Comparison of ENCODE assay signal across 8 cellular contexts in the genomic region with DNA sequence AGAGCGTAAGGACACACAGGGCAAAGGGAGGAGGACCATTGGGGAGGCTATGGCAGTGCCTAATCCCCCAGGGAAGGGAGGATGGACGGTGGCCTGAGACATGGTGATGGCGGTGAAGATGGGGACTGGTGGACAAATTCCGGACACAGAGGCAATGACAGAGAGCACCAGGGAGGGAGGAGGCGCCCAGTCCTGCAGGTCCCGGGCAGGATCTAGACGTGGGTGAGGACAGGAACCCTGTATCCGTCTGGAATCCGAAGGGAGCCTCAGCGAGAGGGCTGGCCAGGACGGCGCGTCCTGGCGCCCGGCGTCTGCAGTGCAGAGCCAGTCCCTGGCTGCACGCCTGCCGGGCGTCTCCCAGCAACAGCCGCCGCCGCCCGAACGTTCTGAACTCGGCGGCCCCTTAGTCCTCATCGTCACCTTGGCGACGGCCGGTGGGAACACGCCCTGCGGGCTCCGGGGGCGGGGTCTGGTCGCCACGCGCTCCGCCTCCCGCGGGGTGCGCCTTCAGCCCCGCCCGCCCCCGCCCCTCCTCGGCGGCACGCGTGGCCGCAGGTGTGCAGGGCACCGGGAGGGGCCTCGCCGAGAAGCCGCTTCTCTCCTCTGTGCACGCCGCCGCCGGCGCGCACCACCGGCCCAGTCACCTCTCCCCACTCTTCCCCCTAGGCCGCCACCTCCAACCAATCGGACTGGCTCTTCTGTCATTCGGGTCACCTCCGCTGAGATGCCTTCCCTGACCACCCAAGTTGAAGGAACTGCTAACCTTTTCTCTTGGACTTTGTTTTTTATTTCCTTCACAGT. TPM values are rescaled to one million over a fixed set of nuclear protein-coding genes. Genes with fewer than 3 reads are reported as not detected.
DNase-seq lines count a peak whose midpoint lies in the region; ATAC-seq and TF ChIP-seq lines count a peak whose summit lies in the region.

No MANE protein-coding gene starts in this region.

- POLR2A ChIA-PET in WTC11 (lab: Charles Lee) = no interaction called here

- peak; percentile 72 for DNase-seq in SIG-M5 treated with dmso at 0.1 percent for 504 hours (lab: John Stamatoyannopoulos, UW; ENCODE audit: unreplicated experiment)
- DNase-seq in SIG-M5 (lab: John Stamatoyannopoulos, UW) = no peak
- peak; percentile 83 for DNase-seq in NCI-H2171 (lab: John Stamatoyannopoulos, UW)
- DNase-seq in WTC11 (ENCODE audit: low spot score) = peak; percentile 87
- peak; percentile 86 for DNase-seq in mammary epithelial cell
- peak; percentile 88 for DNase-seq in iris pigment epithelial cell (ENCODE audit: low read depth)
- DNase-seq in spleen = peak; percentile 98

- H3K27ac Mint-ChIP-seq in WTC11 = peak overlapping the region; percentile 96

- in situ Hi-C loops in mammary epithelial cell (cut with MboI; ENCODE audit: low sequenced_read_pairs in 2 of 2) = loop anchor here in 1 of 2 donors (25.0 kb wide), 1 partner anchor 207 kb away; the partner anchor contains the start of gene SLC25A38

- CTCF ChIA-PET in WTC11 (lab: Charles Lee) (interaction anchor here (1.0 to 3.9 kb wide), 3 partner anchors 55 to 197 kb away, joined by 3 to 49 read pairs (median 36); no protein-coding TSS in a partner anchor), mammary epithelial cell (lab: Charles Lee; ENCODE audit: low non-redundant PET) (interaction anchor here (0.7 kb wide), 1 partner anchor 40 kb away, joined by 3 read pairs; no protein-coding TSS in a partner anchor)

- WGBS in mammary epithelial cell (ENCODE audit: low coverage, missing lambda C conversion rate) = 6% methylated on average over 18 of the region's 64 CpGs
- WGBS in spleen, 5 donors = 3 to 8% (median 4%) methylated on average over 26 to 64 of the region's 64 CpGs

- BruUV-seq in mammary epithelial cell (replicated peaks; lab: Mats Ljungman, UMichigan) = no TSS peak

- no peak for TF ChIP-seq POLR2A in spleen (IDR thresholded peaks at IDR 0.05)

- no peaks in the 10 kb centered on the region for H3K36me3 ChIP-seq in mammary epithelial cell (ENCODE audit: insufficient read depth, low read length)
- H3K36me3 ChIP-seq in spleen = no peaks in the 10 kb centered on the region

- no peaks in the 10 kb centered on the region for H3K36me3 Mint-ChIP-seq in WTC11

- H3K4me3 Mint-ChIP-seq in WTC11 = peak overlapping the region; percentile 72

- peaks cover 22% of the 10 kb centered on the region for H3K27me3 Mint-ChIP-seq in WTC11 (ENCODE audit: low read depth)

- H3K9ac ChIP-seq in mammary epithelial cell (ENCODE audit: insufficient read depth, low read length) = peak overlapping the region; percentile 55

- dilution Hi-C loops in mammary epithelial cell (cut with HindIII; ENCODE audit: low sequenced_read_pairs) = no loop called here

- no peaks in the 10 kb centered on the region for H3K9me3 Mint-ChIP-seq in WTC11

- H3K27me3 ChIP-seq in mammary epithelial cell (ENCODE audit: insufficient read depth, low read length) = no peaks in the 10 kb centered on the region
- H3K27me3 ChIP-seq in spleen (replicated peaks in 1 of 7) = no peaks in the 10 kb centered on the region

- H3K27ac ChIP-seq in mammary epithelial cell (ENCODE audit: insufficient read depth, low read depth, low read length) (peak overlapping the region; percentile 58), spleen (peak overlapping the region in 7 of 8 donors; percentile 1 to 74 (median 54))

- H3K9me3 ChIP-seq in mammary epithelial cell (replicated peaks; ENCODE audit: insufficient read depth, low read length) (no peaks in the 10 kb centered on the region), spleen (no peaks in the 10 kb centered on the region)

- peak overlapping the region; percentile 79 for H3K4me2 ChIP-seq in mammary epithelial cell (ENCODE audit: insufficient read depth, low read depth, low read length)

- intact Hi-C loops in mammary epithelial cell (cut with micrococcal nuclease) (loop anchor here (1.0 to 2.0 kb wide), 2 partner anchors 13 to 74 kb away; partner anchors contain the start of genes GORASP1 and TTC21A), spleen (cut with DNase I; ENCODE audit: low total_unique reads) (no loop called here)

- H3K4me3 ChIP-seq in mammary epithelial cell (replicated peaks in 1 of 3; ENCODE audit: insufficient read depth in 1 of 3, low read depth in 2 of 3, low read length in 3 of 3) (peak overlapping the region; percentile 6 to 36 (median 22)), spleen (peak overlapping the region in 7 of 8 donors; percentile 24 to 66 (median 34))

- TF ChIP-seq CTCF in WTC11 (IDR thresholded peaks at IDR 0.05) (no peak), mammary epithelial cell (conservative IDR thresholded peaks at IDR 0.05 in 1 of 2, IDR thresholded peaks at IDR 0.05 in 1 of 2; ENCODE audit: extremely low read depth in 1 of 2, insufficient read depth in 1 of 2, low read depth in 1 of 2, low read length in 2 of 2) (peak in 1 of 2 donors; percentile 37), spleen (IDR thresholded peaks at IDR 0.05 in 8 of 11, conservative IDR thresholded peaks at IDR 0.05 in 3 of 11) (peak in 8 of 11 experiments; percentile 18 to 53 (median 34))

- no peaks in the 10 kb centered on the region for H3K79me2 ChIP-seq in mammary epithelial cell (ENCODE audit: insufficient read depth, low read length)

- no peaks in the 10 kb centered on the region for H4K20me1 ChIP-seq in mammary epithelial cell (ENCODE audit: insufficient read depth, low read length)

- H3K4me1 Mint-ChIP-seq in WTC11 = peaks cover 35% of the 10 kb centered on the region

- peaks cover 36% of the 10 kb centered on the region for H3K4me1 ChIP-seq in mammary epithelial cell (ENCODE audit: insufficient read depth, low read length)
- peaks cover 14 to 56% (median 44%) of the 10 kb centered on the region in 6 donors for H3K4me1 ChIP-seq in spleen

- ATAC-seq in HG03064 (IDR thresholded peaks at IDR 0.05; ENCODE audit: low read depth, unreplicated experiment) (peak; percentile 73), WTC11 (peak; percentile 86)

- H2AFZ ChIP-seq in mammary epithelial cell (ENCODE audit: low read depth, low read length) = peak overlapping the region; percentile 75

TF ChIP-seq in WTC11, 78 proteins besides CTCF, POLR2A, EP300 and RAD21 (continues in another document):
- TF ChIP-seq, protein P1, sequence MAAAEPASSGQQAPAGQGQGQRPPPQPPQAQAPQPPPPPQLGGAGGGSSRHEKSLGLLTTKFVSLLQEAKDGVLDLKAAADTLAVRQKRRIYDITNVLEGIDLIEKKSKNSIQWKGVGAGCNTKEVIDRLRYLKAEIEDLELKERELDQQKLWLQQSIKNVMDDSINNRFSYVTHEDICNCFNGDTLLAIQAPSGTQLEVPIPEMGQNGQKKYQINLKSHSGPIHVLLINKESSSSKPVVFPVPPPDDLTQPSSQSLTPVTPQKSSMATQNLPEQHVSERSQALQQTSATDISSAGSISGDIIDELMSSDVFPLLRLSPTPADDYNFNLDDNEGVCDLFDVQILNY (CRISPR knock-in tag; IDR thresholded peaks at IDR 0.05) = peak; percentile 72; the same call in 1 of the 2 replicates
- TF ChIP-seq RELA (CRISPR knock-in tag; IDR thresholded peaks at IDR 0.05; ENCODE audit: borderline replicate concordance) = peak; percentile 63; the same call in 1 of the 2 replicates
- TF ChIP-seq ZNF396 (CRISPR knock-in tag; IDR thresholded peaks at IDR 0.05; ENCODE audit: borderline replicate concordance) = no peak
- peak; percentile 50; the same call in 1 of the 2 replicates for TF ChIP-seq SP1 (CRISPR knock-in tag; conservative IDR thresholded peaks at IDR 0.05)
- TF ChIP-seq ZNF416 (CRISPR knock-in tag; IDR thresholded peaks at IDR 0.05) = no peak
- no peak for TF ChIP-seq ZNF232 (CRISPR knock-in tag; IDR thresholded peaks at IDR 0.05)
- TF ChIP-seq, protein P2, sequence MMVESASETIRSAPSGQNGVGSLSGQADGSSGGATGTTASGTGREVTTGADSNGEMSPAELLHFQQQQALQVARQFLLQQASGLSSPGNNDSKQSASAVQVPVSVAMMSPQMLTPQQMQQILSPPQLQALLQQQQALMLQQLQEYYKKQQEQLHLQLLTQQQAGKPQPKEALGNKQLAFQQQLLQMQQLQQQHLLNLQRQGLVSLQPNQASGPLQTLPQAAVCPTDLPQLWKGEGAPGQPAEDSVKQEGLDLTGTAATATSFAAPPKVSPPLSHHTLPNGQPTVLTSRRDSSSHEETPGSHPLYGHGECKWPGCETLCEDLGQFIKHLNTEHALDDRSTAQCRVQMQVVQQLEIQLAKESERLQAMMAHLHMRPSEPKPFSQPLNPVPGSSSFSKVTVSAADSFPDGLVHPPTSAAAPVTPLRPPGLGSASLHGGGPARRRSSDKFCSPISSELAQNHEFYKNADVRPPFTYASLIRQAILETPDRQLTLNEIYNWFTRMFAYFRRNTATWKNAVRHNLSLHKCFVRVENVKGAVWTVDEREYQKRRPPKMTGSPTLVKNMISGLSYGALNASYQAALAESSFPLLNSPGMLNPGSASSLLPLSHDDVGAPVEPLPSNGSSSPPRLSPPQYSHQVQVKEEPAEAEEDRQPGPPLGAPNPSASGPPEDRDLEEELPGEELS (CRISPR knock-in tag; IDR thresholded peaks at IDR 0.05) = no peak
- 0 out of 2 replicates have a peak, but pooled peaks have one; percentile 37 for TF ChIP-seq ESRRA (CRISPR knock-in tag; IDR thresholded peaks at IDR 0.05; ENCODE audit: borderline replicate concordance)
- peak; percentile 28; the same call in 1 of the 2 replicates for TF ChIP-seq NFE2L1 (CRISPR knock-in tag; IDR thresholded peaks at IDR 0.05)
- TF ChIP-seq IRF2 (CRISPR knock-in tag; IDR thresholded peaks at IDR 0.05; ENCODE audit: borderline replicate concordance, low read depth) = no peak

RNA-seq across cellular contexts. Expression of gene XIRP1, which starts 11.6 kb away (rescaled TPM):
- total RNA-seq in WTC11 (2021) (not detected in 3 replicates), mammary epithelial cell (not detected), spleen (under 1 TPM in 4 of 7 donors, not detected in 3; 0.09 to 0.70 (median 0.39) TPM)
- polyA plus RNA-seq in mammary epithelial cell (not detected), spleen (under 1 TPM; 0.06 to 0.30 (median 0.12) TPM)
- polyA minus RNA-seq in mammary epithelial cell = not detected

RNA-seq across cellular contexts. Expression of gene CSRNP1, which starts 27.4 kb away (rescaled TPM):
- 8.0 to 8.7 TPM (median 8.5 TPM) in 3 replicates for total RNA-seq in WTC11 (2021)
- total RNA-seq in mammary epithelial cell = 1 to 10 TPM; 6.5 to 9.6 TPM
- 8.4 TPM for polyA plus RNA-seq in mammary epithelial cell
- 22.2 TPM for polyA minus RNA-seq in mammary epithelial cell
- total RNA-seq in spleen = 10 to 100 TPM; 18.2 to 57.0 (median 34.6) TPM
- 10 to 100 TPM in 2 of 3 donors, 1 to 10 TPM in 1; 7.1 to 15.1 (median 10.2) TPM for polyA plus RNA-seq in spleen
